1 cellular context compared by ENCODE assay signal in genomic region chr11:35036642-35037041, GRCh38.
TF ChIP-seq lines count a peak whose summit lies in the region.

No MANE protein-coding gene starts in this region.

TF ChIP-seq in K562, 482 proteins besides CTCF, POLR2A, EP300 and RAD21 (continued from another document and continues in another):
- TF ChIP-seq SOX6 (IDR thresholded peaks at IDR 0.05), result no peak
- no peak for TF ChIP-seq CREB3 (tag; conservative IDR thresholded peaks at IDR 0.05; ENCODE audit: low read depth)
- TF ChIP-seq EWSR1 (IDR thresholded peaks at IDR 0.05; ENCODE audit: borderline replicate concordance, low read depth, partially characterized antibody), result no peak
- peak in 1 of 2 experiments; percentile 71; a peak in 2 of 4 replicates for TF ChIP-seq HDAC1 (IDR thresholded peaks at IDR 0.05)
- TF ChIP-seq LEF1 (IDR thresholded peaks at IDR 0.05), result no peak
- TF ChIP-seq GABPB2 (CRISPR knock-in tag; conservative IDR thresholded peaks at IDR 0.05), result no peak
- TF ChIP-seq KDM1A (IDR thresholded peaks at IDR 0.05), result peak; percentile 91 to 93
- no peak for TF ChIP-seq RBM22 (IDR thresholded peaks at IDR 0.05; ENCODE audit: low read depth, low read length, poor library complexity, severe bottlenecking)
- no peak for TF ChIP-seq TCF7L2 (IDR thresholded peaks at IDR 0.05; ENCODE audit: low read depth, low read length)
- peak; percentile 59 for TF ChIP-seq TEAD4 (IDR thresholded peaks at IDR 0.05; ENCODE audit: low read length)
- no peak for TF ChIP-seq TEAD4 (CRISPR knock-in tag; IDR thresholded peaks at IDR 0.05; ENCODE audit: borderline replicate concordance)
- no peak for TF ChIP-seq ZNF311 (CRISPR knock-in tag; IDR thresholded peaks at IDR 0.05)
- TF ChIP-seq KLF1 (tag; IDR thresholded peaks at IDR 0.05), result no peak
- TF ChIP-seq ADNP (tag; IDR thresholded peaks at IDR 0.05), result no peak
- TF ChIP-seq ZNF217 (CRISPR knock-in tag; IDR thresholded peaks at IDR 0.05), result no peak
- no peak for TF ChIP-seq RBFOX2 (IDR thresholded peaks at IDR 0.05; ENCODE audit: low read depth, low read length)
- TF ChIP-seq MGA (IDR thresholded peaks at IDR 0.05), result no peak
- no peak for TF ChIP-seq ZKSCAN1 (IDR thresholded peaks at IDR 0.05; ENCODE audit: low read depth, low read length)
- no peak for TF ChIP-seq YBX1 (IDR thresholded peaks at IDR 0.05)
- no peak for TF ChIP-seq LARP7 (IDR thresholded peaks at IDR 0.05)
- TF ChIP-seq USF1 (CRISPR knock-in tag; IDR thresholded peaks at IDR 0.05), result no peak
- no peak for TF ChIP-seq ZNF707 (CRISPR knock-in tag; conservative IDR thresholded peaks at IDR 0.05)
- TF ChIP-seq, protein P1, sequence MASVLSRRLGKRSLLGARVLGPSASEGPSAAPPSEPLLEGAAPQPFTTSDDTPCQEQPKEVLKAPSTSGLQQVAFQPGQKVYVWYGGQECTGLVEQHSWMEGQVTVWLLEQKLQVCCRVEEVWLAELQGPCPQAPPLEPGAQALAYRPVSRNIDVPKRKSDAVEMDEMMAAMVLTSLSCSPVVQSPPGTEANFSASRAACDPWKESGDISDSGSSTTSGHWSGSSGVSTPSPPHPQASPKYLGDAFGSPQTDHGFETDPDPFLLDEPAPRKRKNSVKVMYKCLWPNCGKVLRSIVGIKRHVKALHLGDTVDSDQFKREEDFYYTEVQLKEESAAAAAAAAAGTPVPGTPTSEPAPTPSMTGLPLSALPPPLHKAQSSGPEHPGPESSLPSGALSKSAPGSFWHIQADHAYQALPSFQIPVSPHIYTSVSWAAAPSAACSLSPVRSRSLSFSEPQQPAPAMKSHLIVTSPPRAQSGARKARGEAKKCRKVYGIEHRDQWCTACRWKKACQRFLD (CRISPR knock-in tag; IDR thresholded peaks at IDR 0.05), result no peak
- no peak for TF ChIP-seq CCNT2 (IDR thresholded peaks at IDR 0.05; ENCODE audit: borderline replicate concordance, extremely low read depth, insufficient read length, low read depth, low read length)
- no peak; the same call in 1 of the 2 replicates for TF ChIP-seq MEF2D (tag; conservative IDR thresholded peaks at IDR 0.05; ENCODE audit: low read depth)
- TF ChIP-seq, protein P2, sequence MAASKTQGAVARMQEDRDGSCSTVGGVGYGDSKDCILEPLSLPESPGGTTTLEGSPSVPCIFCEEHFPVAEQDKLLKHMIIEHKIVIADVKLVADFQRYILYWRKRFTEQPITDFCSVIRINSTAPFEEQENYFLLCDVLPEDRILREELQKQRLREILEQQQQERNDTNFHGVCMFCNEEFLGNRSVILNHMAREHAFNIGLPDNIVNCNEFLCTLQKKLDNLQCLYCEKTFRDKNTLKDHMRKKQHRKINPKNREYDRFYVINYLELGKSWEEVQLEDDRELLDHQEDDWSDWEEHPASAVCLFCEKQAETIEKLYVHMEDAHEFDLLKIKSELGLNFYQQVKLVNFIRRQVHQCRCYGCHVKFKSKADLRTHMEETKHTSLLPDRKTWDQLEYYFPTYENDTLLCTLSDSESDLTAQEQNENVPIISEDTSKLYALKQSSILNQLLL (CRISPR knock-in tag; IDR thresholded peaks at IDR 0.05; ENCODE audit: borderline replicate concordance), result no peak
- TF ChIP-seq DNMT1 (IDR thresholded peaks at IDR 0.05), result no peak
- TF ChIP-seq SP2 (IDR thresholded peaks at IDR 0.05; ENCODE audit: extremely low read depth, low read depth, low read length, poor library complexity, severe bottlenecking), result no peak
- TF ChIP-seq, protein P3, sequence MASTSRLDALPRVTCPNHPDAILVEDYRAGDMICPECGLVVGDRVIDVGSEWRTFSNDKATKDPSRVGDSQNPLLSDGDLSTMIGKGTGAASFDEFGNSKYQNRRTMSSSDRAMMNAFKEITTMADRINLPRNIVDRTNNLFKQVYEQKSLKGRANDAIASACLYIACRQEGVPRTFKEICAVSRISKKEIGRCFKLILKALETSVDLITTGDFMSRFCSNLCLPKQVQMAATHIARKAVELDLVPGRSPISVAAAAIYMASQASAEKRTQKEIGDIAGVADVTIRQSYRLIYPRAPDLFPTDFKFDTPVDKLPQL (IDR thresholded peaks at IDR 0.05; ENCODE audit: extremely low read depth, insufficient read length), result no peak
- TF ChIP-seq, protein P4, sequence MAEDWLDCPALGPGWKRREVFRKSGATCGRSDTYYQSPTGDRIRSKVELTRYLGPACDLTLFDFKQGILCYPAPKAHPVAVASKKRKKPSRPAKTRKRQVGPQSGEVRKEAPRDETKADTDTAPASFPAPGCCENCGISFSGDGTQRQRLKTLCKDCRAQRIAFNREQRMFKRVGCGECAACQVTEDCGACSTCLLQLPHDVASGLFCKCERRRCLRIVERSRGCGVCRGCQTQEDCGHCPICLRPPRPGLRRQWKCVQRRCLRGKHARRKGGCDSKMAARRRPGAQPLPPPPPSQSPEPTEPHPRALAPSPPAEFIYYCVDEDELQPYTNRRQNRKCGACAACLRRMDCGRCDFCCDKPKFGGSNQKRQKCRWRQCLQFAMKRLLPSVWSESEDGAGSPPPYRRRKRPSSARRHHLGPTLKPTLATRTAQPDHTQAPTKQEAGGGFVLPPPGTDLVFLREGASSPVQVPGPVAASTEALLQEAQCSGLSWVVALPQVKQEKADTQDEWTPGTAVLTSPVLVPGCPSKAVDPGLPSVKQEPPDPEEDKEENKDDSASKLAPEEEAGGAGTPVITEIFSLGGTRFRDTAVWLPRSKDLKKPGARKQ (CRISPR knock-in tag; IDR thresholded peaks at IDR 0.05), result no peak
- TF ChIP-seq ZNF146 (CRISPR knock-in tag; IDR thresholded peaks at IDR 0.05; ENCODE audit: unreplicated experiment), result no peak
- TF ChIP-seq FOS (IDR thresholded peaks at IDR 0.05; ENCODE audit: extremely low read depth, insufficient read length), result no peak
- no peak for TF ChIP-seq ZNF347 (CRISPR knock-in tag; IDR thresholded peaks at IDR 0.05; ENCODE audit: low read depth)
- TF ChIP-seq STAT5B (CRISPR knock-in tag; IDR thresholded peaks at IDR 0.05), result no peak
- TF ChIP-seq SMARCA5 (IDR thresholded peaks at IDR 0.05), result no peak
- peak; percentile 32; the same call in 1 of the 2 replicates for TF ChIP-seq SMARCE1 (IDR thresholded peaks at IDR 0.05)
- TF ChIP-seq TCF7 (IDR thresholded peaks at IDR 0.05; ENCODE audit: borderline replicate concordance), result no peak
- no peak for TF ChIP-seq CHD1 (IDR thresholded peaks at IDR 0.05; ENCODE audit: low read length)
- peak; percentile 71 for TF ChIP-seq NCOR1 (IDR thresholded peaks at IDR 0.05)
- TF ChIP-seq EP400 (IDR thresholded peaks at IDR 0.05), result no peak
- TF ChIP-seq SAP30 (IDR thresholded peaks at IDR 0.05; ENCODE audit: borderline replicate concordance, insufficient read depth, low read depth, low read length, poor library complexity, severe bottlenecking), result no peak
- no peak for TF ChIP-seq HSF4 (CRISPR knock-in tag; IDR thresholded peaks at IDR 0.05; ENCODE audit: borderline replicate concordance)
- no peak for TF ChIP-seq KDM2B (CRISPR knock-in tag; IDR thresholded peaks at IDR 0.05)
- no peak for TF ChIP-seq ZNF699 (CRISPR knock-in tag; IDR thresholded peaks at IDR 0.05; ENCODE audit: insufficient replicate concordance)
- TF ChIP-seq ZNF76 (CRISPR knock-in tag; IDR thresholded peaks at IDR 0.05; ENCODE audit: borderline replicate concordance), result no peak
- TF ChIP-seq, protein P5, sequence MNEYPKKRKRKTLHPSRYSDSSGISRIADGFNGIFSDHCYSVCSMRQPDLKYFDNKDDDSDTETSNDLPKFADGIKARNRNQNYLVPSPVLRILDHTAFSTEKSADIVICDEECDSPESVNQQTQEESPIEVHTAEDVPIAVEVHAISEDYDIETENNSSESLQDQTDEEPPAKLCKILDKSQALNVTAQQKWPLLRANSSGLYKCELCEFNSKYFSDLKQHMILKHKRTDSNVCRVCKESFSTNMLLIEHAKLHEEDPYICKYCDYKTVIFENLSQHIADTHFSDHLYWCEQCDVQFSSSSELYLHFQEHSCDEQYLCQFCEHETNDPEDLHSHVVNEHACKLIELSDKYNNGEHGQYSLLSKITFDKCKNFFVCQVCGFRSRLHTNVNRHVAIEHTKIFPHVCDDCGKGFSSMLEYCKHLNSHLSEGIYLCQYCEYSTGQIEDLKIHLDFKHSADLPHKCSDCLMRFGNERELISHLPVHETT (CRISPR knock-in tag; conservative IDR thresholded peaks at IDR 0.05 in 1 of 2, IDR thresholded peaks at IDR 0.05 in 1 of 2), result peak in 1 of 2 experiments; percentile 52; a peak in 1 of 4 replicates
